ENCODE assay signal across 8 cellular contexts in genomic region chr9:92180669-92181181, GRCh38.
DNase-seq lines count a peak whose midpoint lies in the region; ATAC-seq, FAIRE-seq and TF ChIP-seq lines count a peak whose summit lies in the region.
"Had no signal": no experiment of that assay in that cellular context is flagged by ENCODE, and none has a peak within 500 bp of the region (broad histone marks: within the 10 kb centered on the region; RNA-seq: fewer than 3 reads in every experiment).

No MANE protein-coding gene starts in this region.

- H3K36me3 ChIP-seq in endodermal cell (ENCODE audit: control insufficient read depth, insufficient read depth, low read length): no peaks in the 10 kb centered on the region
- no peaks in the 10 kb centered on the region for H3K36me3 ChIP-seq in small intestine (ENCODE audit: control insufficient read depth in 2 of 2, insufficient read depth in 2 of 2, low read length in 2 of 2)

- ATAC-seq in activated T-cell treated with anti-CD3 and anti-CD28 coated beads, Interleukin-2, amount 50 U/mL, for 72 hours (replicated peaks in 1 of 2): no peak

- H3K36me3 Mint-ChIP-seq in endodermal cell (ENCODE audit: low read depth): no peaks in the 10 kb centered on the region
- no peaks in the 10 kb centered on the region for H3K36me3 Mint-ChIP-seq in activated T-cell treated with anti-CD3 and anti-CD28 coated beads, Interleukin-2, amount 50 U/mL, for 72 hours (ENCODE audit: insufficient read depth in 2 of 2)

- peaks cover 6% of the 10 kb centered on the region for H3K4me1 Mint-ChIP-seq in endodermal cell
- H3K4me1 Mint-ChIP-seq in activated T-cell treated with anti-CD3 and anti-CD28 coated beads, Interleukin-2, amount 50 U/mL, for 72 hours (ENCODE audit: low read depth): no peaks in the 10 kb centered on the region

- no peaks in the 10 kb centered on the region for H3K27me3 ChIP-seq in endodermal cell (ENCODE audit: control insufficient read depth, insufficient read depth, low read length, poor library complexity, severe bottlenecking)
- peaks cover 0 to 2% of the 10 kb centered on the region in 2 donors for H3K27me3 ChIP-seq in small intestine (ENCODE audit: control insufficient read depth in 2 of 2, insufficient read depth in 2 of 2, low read length in 2 of 2)

- in situ Hi-C loops in GM13976 (cut with MboI; ENCODE audit: low sequenced_read_pairs, unreplicated experiment): no loop called here

- WGBS in endodermal cell (ENCODE audit: insufficient coverage in 1 of 2, insufficient read length in 1 of 2), 2 experiments: 73% methylated on average over 4 to 7 of the region's 7 CpGs
- 54 to 70% (median 59%) methylated on average over 7 of the region's 7 CpGs for WGBS in small intestine, 3 donors

- no peak for FAIRE-seq in small intestine (lab: Jason Lieb, UNC)

- H3K27ac ChIP-seq in endodermal cell (ENCODE audit: low read depth, low read length): no peak overlapping the region
- no peak overlapping the region for H3K27ac ChIP-seq in small intestine (ENCODE audit: low read depth in 1 of 2, low read length in 1 of 2)

- no peak overlapping the region for H3K4me3 Mint-ChIP-seq in endodermal cell
- no peak overlapping the region for H3K4me3 Mint-ChIP-seq in activated T-cell treated with anti-CD3 and anti-CD28 coated beads, Interleukin-2, amount 50 U/mL, for 72 hours

- peaks cover 2% of the 10 kb centered on the region for H3K27me3 Mint-ChIP-seq in endodermal cell (ENCODE audit: insufficient read depth)
- H3K27me3 Mint-ChIP-seq in activated T-cell treated with anti-CD3 and anti-CD28 coated beads, Interleukin-2, amount 50 U/mL, for 72 hours (ENCODE audit: low read depth): no peaks in the 10 kb centered on the region

- TF ChIP-seq CTCF in GM13976 (IDR thresholded peaks at IDR 0.05; ENCODE audit: borderline replicate concordance, control extremely low read depth, extremely low read depth, insufficient read depth, missing control alignments) (no peak), endodermal cell (conservative IDR thresholded peaks at IDR 0.05) (no peak), retinal pigment epithelial cell (conservative IDR thresholded peaks at IDR 0.05; ENCODE audit: low read depth, low read length) (no peak)

- H3K9me3 Mint-ChIP-seq in endodermal cell: peaks cover 9% of the 10 kb centered on the region
- peaks cover 0 to 2% of the 10 kb centered on the region in 2 donors for H3K9me3 Mint-ChIP-seq in activated T-cell treated with anti-CD3 and anti-CD28 coated beads, Interleukin-2, amount 50 U/mL, for 72 hours

- DNase-seq in GM13976 (ENCODE audit: low spot score): peak; percentile 45
- DNase-seq in NCI-H2171 treated with DMSO at 0.1 percent for 48 hours (lab: John Stamatoyannopoulos, UW): peak; percentile 74
- DNase-seq in endodermal cell: peak; percentile 85
- peak; percentile 8 for DNase-seq in retinal pigment epithelial cell (ENCODE audit: low read depth)
- no peak for DNase-seq in NCI-H748 (lab: John Stamatoyannopoulos, UW; ENCODE audit: unreplicated experiment)
- no peak for DNase-seq in activated T-cell treated with anti-CD3 and anti-CD28 coated beads, Interleukin-2, amount 50 U/mL, for 72 hours
- no peak for DNase-seq in small intestine
- DNase-seq: activated CD8-positive, alpha-beta memory T cell treated with anti-CD3 and anti-CD28 coated beads, Interleukin-2, amount 50 U/mL, for 48 hours had no signal

- peaks cover 10% of the 10 kb centered on the region for H3K9me3 ChIP-seq in endodermal cell (ENCODE audit: control insufficient read depth, low read length)
- no peaks in the 10 kb centered on the region for H3K9me3 ChIP-seq in small intestine (ENCODE audit: control insufficient read depth, low read depth)

- no peak overlapping the region for H3K9ac ChIP-seq in endodermal cell (ENCODE audit: extremely low read depth, low read length, poor library complexity, severe bottlenecking)

- H3K4me1 ChIP-seq in endodermal cell (ENCODE audit: control insufficient read depth, insufficient read depth, low read length) (peaks cover 3% of the 10 kb centered on the region), small intestine (ENCODE audit: control insufficient read depth in 2 of 2, insufficient read depth in 1 of 2, low read depth in 1 of 2, low read length in 1 of 2) (no peaks in the 10 kb centered on the region)

- H3K4me3 ChIP-seq in endodermal cell (ENCODE audit: low read length) (no peak overlapping the region), retinal pigment epithelial cell (ENCODE audit: low read length) (no peak overlapping the region), small intestine (ENCODE audit: low read depth in 1 of 2, low read length in 2 of 2) (no peak overlapping the region)

- peak overlapping the region; percentile 45 for H3K27ac Mint-ChIP-seq in endodermal cell
- H3K27ac Mint-ChIP-seq in activated T-cell treated with anti-CD3 and anti-CD28 coated beads, Interleukin-2, amount 50 U/mL, for 72 hours: no peak overlapping the region

Comparison
In these comparisons a context has a peak if more than half of its experiments do, and no peak if none do; other contexts are left out.
1. DNase-seq: peak in GM13976 (single experiment), NCI-H2171 treated with DMSO at 0.1 percent for 48 hours (single experiment), endodermal cell (single experiment) and retinal pigment epithelial cell (single experiment); none in NCI-H748 (single experiment), activated T-cell treated with anti-CD3 and anti-CD28 coated beads, Interleukin-2, amount 50 U/mL, for 72 hours (0 of 2) and small intestine (single experiment).